In the genomic region with DNA sequence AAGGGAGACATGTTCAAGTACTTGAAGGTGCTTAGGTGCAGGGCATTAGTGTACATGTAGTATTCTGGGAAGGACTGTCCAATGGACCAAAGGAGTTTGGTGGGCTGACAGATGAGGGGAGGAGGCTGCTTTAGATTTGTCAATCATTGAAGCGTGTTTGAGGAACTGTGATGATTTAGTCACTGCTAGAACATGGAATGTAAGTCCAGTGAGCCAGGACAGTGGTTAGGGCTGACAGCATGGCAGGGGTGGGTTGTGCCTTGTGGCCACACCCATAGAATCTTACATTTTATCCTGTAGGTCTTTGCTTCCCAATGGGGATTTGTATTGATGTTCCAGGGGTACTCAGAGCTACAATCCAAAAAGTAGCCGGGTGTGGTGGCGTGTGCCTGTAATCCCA, we compare ENCODE assay signal across 16 cellular contexts. TPM values are rescaled to one million over a fixed set of nuclear protein-coding genes. Genes with fewer than 3 reads are reported as not detected.
A peak's percentile ranks its signal among the peaks of the same experiment; 100 is the strongest.
DNase-seq lines count a peak whose midpoint lies in the region; ATAC-seq and TF ChIP-seq lines count a peak whose summit lies in the region.
"Had no signal": no experiment of that assay in that cellular context is flagged by ENCODE, and none has a peak within 500 bp of the region (broad histone marks: within the 10 kb centered on the region; RNA-seq: fewer than 3 reads in every experiment).

No MANE protein-coding gene starts in this region.

- H3K27ac Mint-ChIP-seq in activated T-cell treated with anti-CD3 and anti-CD28 coated beads, Interleukin-2, amount 50 U/mL, for 24 hours = peak overlapping the region; percentile 67
- H3K27ac Mint-ChIP-seq in endothelial cell (ENCODE audit: unreplicated experiment) = peak overlapping the region; percentile 37
- no peak overlapping the region for H3K27ac Mint-ChIP-seq in activated CD8-positive, alpha-beta memory T cell treated with anti-CD3 and anti-CD28 coated beads, Interleukin-2, amount 10 ng/mL, durations not matched to agents 7 days and 5 days

- peak overlapping the region; percentile 21 for H3K4me2 ChIP-seq in skeletal muscle satellite cell (ENCODE audit: low read length)

- peaks cover 27% of the 10 kb centered on the region for H3K4me1 ChIP-seq in skeletal muscle satellite cell (ENCODE audit: control insufficient read depth, insufficient read depth, low read length)

- H3K27me3 Mint-ChIP-seq in activated T-cell treated with anti-CD3 and anti-CD28 coated beads, Interleukin-2, amount 50 U/mL, for 24 hours = no peaks in the 10 kb centered on the region
- H3K27me3 Mint-ChIP-seq in activated T-cell treated with anti-CD3 and anti-CD28 coated beads, Interleukin-2, amount 50 U/mL, for 4 hours (ENCODE audit: low read depth) = no peaks in the 10 kb centered on the region
- peaks cover 4% of the 10 kb centered on the region for H3K27me3 Mint-ChIP-seq in endothelial cell (ENCODE audit: unreplicated experiment)
- no peaks in the 10 kb centered on the region for H3K27me3 Mint-ChIP-seq in activated CD8-positive, alpha-beta memory T cell treated with anti-CD3 and anti-CD28 coated beads, Interleukin-2, amount 10 ng/mL, durations not matched to agents 7 days and 5 days
- H3K27me3 Mint-ChIP-seq: stimulated activated naive CD8-positive, alpha-beta T cell treated with anti-CD3 and anti-CD28 coated beads, Interleukin-15, amount 100 ng/mL, for 72 hours had no signal

- ATAC-seq in activated T-cell treated with anti-CD3 and anti-CD28 coated beads, Interleukin-2, amount 50 U/mL, for 4 hours = no peak
- ATAC-seq in activated CD8-positive, alpha-beta memory T cell treated with anti-CD3 and anti-CD28 coated beads, Interleukin-2, amount 10 ng/mL, durations not matched to agents 7 days and 5 days = no peak
- ATAC-seq in GM21526 (IDR thresholded peaks at IDR 0.05; ENCODE audit: low FRiP score, unreplicated experiment) (no peak), GM18861 (IDR thresholded peaks at IDR 0.05; ENCODE audit: unreplicated experiment) (no peak)
- ATAC-seq: stimulated activated naive CD8-positive, alpha-beta T cell treated with anti-CD3 and anti-CD28 coated beads, Interleukin-15, amount 100 ng/mL, for 72 hours; WTC11 had no signal

- H3K4me3 Mint-ChIP-seq in activated T-cell treated with anti-CD3 and anti-CD28 coated beads, Interleukin-2, amount 50 U/mL, for 24 hours = no peak overlapping the region
- no peak overlapping the region for H3K4me3 Mint-ChIP-seq in activated T-cell treated with anti-CD3 and anti-CD28 coated beads, Interleukin-2, amount 50 U/mL, for 4 hours
- no peak overlapping the region for H3K4me3 Mint-ChIP-seq in endothelial cell (ENCODE audit: unreplicated experiment)
- H3K4me3 Mint-ChIP-seq in activated CD8-positive, alpha-beta memory T cell treated with anti-CD3 and anti-CD28 coated beads, Interleukin-2, amount 10 ng/mL, durations not matched to agents 7 days and 5 days = no peak overlapping the region
- H3K4me3 Mint-ChIP-seq: WTC11 had no signal

- H3K36me3 ChIP-seq in skeletal muscle satellite cell (ENCODE audit: insufficient read depth, low read length) = no peaks in the 10 kb centered on the region
- H3K36me3 ChIP-seq: brain microvascular endothelial cell had no signal

- peaks cover 28% of the 10 kb centered on the region for H3K36me3 Mint-ChIP-seq in activated T-cell treated with anti-CD3 and anti-CD28 coated beads, Interleukin-2, amount 50 U/mL, for 24 hours (ENCODE audit: low read depth)
- H3K36me3 Mint-ChIP-seq in activated T-cell treated with anti-CD3 and anti-CD28 coated beads, Interleukin-2, amount 50 U/mL, for 4 hours (ENCODE audit: insufficient read depth) = peaks cover 9% of the 10 kb centered on the region
- H3K36me3 Mint-ChIP-seq in endothelial cell (ENCODE audit: low read depth, unreplicated experiment) = no peaks in the 10 kb centered on the region
- peaks cover 12% of the 10 kb centered on the region for H3K36me3 Mint-ChIP-seq in activated CD8-positive, alpha-beta memory T cell treated with anti-CD3 and anti-CD28 coated beads, Interleukin-2, amount 10 ng/mL, durations not matched to agents 7 days and 5 days
- H3K36me3 Mint-ChIP-seq: WTC11 had no signal

- CTCF ChIA-PET in activated CD8-positive, alpha-beta memory T cell treated with anti-CD3 and anti-CD28 coated beads, Interleukin-2, amount 10 ng/mL, durations not matched to agents 7 days and 5 days (lab: Charles Lee) = no interaction called here

- no peaks in the 10 kb centered on the region for H3K9me3 ChIP-seq in skeletal muscle satellite cell (replicated peaks; ENCODE audit: low read length)

- no peak overlapping the region for H3K4me3 ChIP-seq in skeletal muscle satellite cell (ENCODE audit: low read length)
- H3K4me3 ChIP-seq: GM23248, lung had no signal

- peaks cover 34% of the 10 kb centered on the region for H3K4me1 Mint-ChIP-seq in activated T-cell treated with anti-CD3 and anti-CD28 coated beads, Interleukin-2, amount 50 U/mL, for 24 hours (ENCODE audit: low read depth)
- H3K4me1 Mint-ChIP-seq in activated T-cell treated with anti-CD3 and anti-CD28 coated beads, Interleukin-2, amount 50 U/mL, for 4 hours (ENCODE audit: low read depth) = peaks cover 31% of the 10 kb centered on the region
- peaks cover 17% of the 10 kb centered on the region for H3K4me1 Mint-ChIP-seq in endothelial cell (ENCODE audit: unreplicated experiment)
- peaks cover 19% of the 10 kb centered on the region for H3K4me1 Mint-ChIP-seq in activated CD8-positive, alpha-beta memory T cell treated with anti-CD3 and anti-CD28 coated beads, Interleukin-2, amount 10 ng/mL, durations not matched to agents 7 days and 5 days

- H3K9me3 Mint-ChIP-seq in activated T-cell treated with anti-CD3 and anti-CD28 coated beads, Interleukin-2, amount 50 U/mL, for 24 hours = no peaks in the 10 kb centered on the region
- H3K9me3 Mint-ChIP-seq in activated T-cell treated with anti-CD3 and anti-CD28 coated beads, Interleukin-2, amount 50 U/mL, for 4 hours = no peaks in the 10 kb centered on the region
- no peaks in the 10 kb centered on the region for H3K9me3 Mint-ChIP-seq in endothelial cell (ENCODE audit: unreplicated experiment)
- H3K9me3 Mint-ChIP-seq in activated CD8-positive, alpha-beta memory T cell treated with anti-CD3 and anti-CD28 coated beads, Interleukin-2, amount 10 ng/mL, durations not matched to agents 7 days and 5 days (ENCODE audit: low read depth) = no peaks in the 10 kb centered on the region
- H3K9me3 Mint-ChIP-seq: stimulated activated naive CD8-positive, alpha-beta T cell treated with anti-CD3 and anti-CD28 coated beads, Interleukin-15, amount 100 ng/mL, for 72 hours; WTC11 had no signal

- no peak for DNase-seq in activated T-cell treated with anti-CD3 and anti-CD28 coated beads, Interleukin-2, amount 50 U/mL, for 24 hours
- DNase-seq in activated T-cell treated with anti-CD3 and anti-CD28 coated beads, Interleukin-2, amount 50 U/mL, for 4 hours = no peak
- peak; percentile 30 for DNase-seq in MV-4-11 (lab: John Stamatoyannopoulos, UW)
- DNase-seq in endothelial cell (ENCODE audit: low spot score) = no peak
- no peak for DNase-seq in activated CD8-positive, alpha-beta memory T cell treated with anti-CD3 and anti-CD28 coated beads, Interleukin-2, amount 10 ng/mL, durations not matched to agents 7 days and 5 days
- DNase-seq: brain microvascular endothelial cell; DMS 273 treated with DMSO at 0.1 percent for 48 hours; GM23248; NCI-H1105; NCI-H226; stimulated activated naive CD8-positive, alpha-beta T cell treated with anti-CD3 and anti-CD28 coated beads, Interleukin-15, amount 100 ng/mL, for 72 hours had no signal

- no peaks in the 10 kb centered on the region for H3K27me3 ChIP-seq in skeletal muscle satellite cell (ENCODE audit: control insufficient read depth, insufficient read depth, low read length)
- H3K27me3 ChIP-seq: brain microvascular endothelial cell had no signal

- H3K9ac ChIP-seq in skeletal muscle satellite cell (ENCODE audit: low read depth, low read length) = no peak overlapping the region
- H3K9ac ChIP-seq: GM23248 had no signal

- no peak for TF ChIP-seq CTCF in endothelial cell (IDR thresholded peaks at IDR 0.05; ENCODE audit: unreplicated experiment)

RNA-seq across cellular contexts. Expression of gene DIP2B, which starts 24.6 kb away (rescaled TPM):
- total RNA-seq in activated T-cell treated with anti-CD3 and anti-CD28 coated beads, Interleukin-2, amount 50 U/mL, for 4 hours = 10 to 100 TPM; 29.9 to 49.0 (median 40.2) TPM
- total RNA-seq in endothelial cell (ENCODE audit: unreplicated experiment) = 45.1 TPM
- total RNA-seq in skeletal muscle satellite cell (2012; rRNA removed) = 17.7 and 22.1 TPM in 2 replicates
- 10 to 100 TPM; 14.7 to 14.8 TPM for total RNA-seq in activated CD8-positive, alpha-beta memory T cell treated with anti-CD3 and anti-CD28 coated beads, Interleukin-2, amount 10 ng/mL, durations not matched to agents 7 days and 5 days
